Comparison of ENCODE assay signal across 21 cellular contexts in the genomic region with DNA sequence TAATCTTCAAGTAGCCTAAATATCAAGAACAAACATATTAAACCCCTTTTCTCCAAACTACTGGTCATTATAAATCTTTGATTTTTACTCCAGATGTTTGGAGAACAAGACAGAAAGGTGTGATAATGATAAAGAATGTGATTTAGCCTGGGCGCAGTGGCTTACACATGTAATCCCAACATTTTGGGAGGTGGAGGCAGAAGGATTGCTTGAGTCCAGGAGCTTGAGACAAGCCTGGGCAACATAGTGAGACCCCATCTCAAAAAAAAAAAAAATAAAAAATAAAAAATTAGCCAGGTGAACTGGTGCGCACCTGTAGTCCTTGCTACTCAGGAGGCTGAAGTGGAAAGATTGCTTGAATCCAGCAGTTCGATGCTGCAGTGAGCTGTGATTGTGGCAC. TPM values are rescaled to one million over a fixed set of nuclear protein-coding genes. Genes with fewer than 3 reads are reported as not detected.
DNase-seq lines count a peak whose midpoint lies in the region; ATAC-seq and TF ChIP-seq lines count a peak whose summit lies in the region.
"Had no signal": no experiment of that assay in that cellular context is flagged by ENCODE, and none has a peak within 500 bp of the region (broad histone marks: within the 10 kb centered on the region; RNA-seq: fewer than 3 reads in every experiment).

No MANE protein-coding gene starts in this region.

- H3K9me3 ChIP-seq in CD8-positive, alpha-beta memory T cell (ENCODE audit: low read length): no peaks in the 10 kb centered on the region
- H3K9me3 ChIP-seq in T-helper 17 cell (ENCODE audit: control insufficient read depth, low read length, poor library complexity, severe bottlenecking) (no peaks in the 10 kb centered on the region), BE2C (no peaks in the 10 kb centered on the region)

- POLR2A ChIA-PET in CD8-positive, alpha-beta memory T cell (lab: Charles Lee): interaction anchor here (0.8 kb wide), 1 partner anchor 10 kb away, joined by 3 read pairs; no protein-coding TSS in a partner anchor

- no peaks in the 10 kb centered on the region for H3K36me3 ChIP-seq in CD8-positive, alpha-beta memory T cell (ENCODE audit: insufficient read depth, low read length)
- H3K36me3 ChIP-seq in BE2C: no peaks in the 10 kb centered on the region

- DNase-seq in activated T-cell treated with anti-CD3 and anti-CD28 coated beads, Interleukin-2, amount 50 U/mL, for 72 hours: no peak
- DNase-seq in activated T-cell treated with anti-CD3 and anti-CD28 coated beads for 4 hours (no peak), T-helper 17 cell (no peak), immature natural killer cell (no peak), DMS153 treated with DMSO at 0.1 percent for 48 hours (lab: John Stamatoyannopoulos, UW; ENCODE audit: unreplicated experiment) (no peak), BE2C (no peak)
- no peak for DNase-seq in CD8-positive, alpha-beta memory T cell
- DNase-seq: Calu3, DMS53, GOT3, KG1, NCI-H187 treated with DMSO at 0.1 percent for 48 hours, NCI-H2227 treated with DMSO at 0.1 percent for 48 hours, NCI-H510A treated with DMSO at 0.1 percent for 48 hours, NCI-H774, Right ventricle myocardium superior had no signal

- H3K9me3 Mint-ChIP-seq in activated T-cell treated with anti-CD3 and anti-CD28 coated beads, Interleukin-2, amount 50 U/mL, for 72 hours: no peaks in the 10 kb centered on the region
- H3K9me3 Mint-ChIP-seq in CD8-positive, alpha-beta memory T cell: no peaks in the 10 kb centered on the region
- H3K9me3 Mint-ChIP-seq in immature natural killer cell: peaks cover 0 to 3% (median 0%) of the 10 kb centered on the region in 6 donors

- H3K36me3 Mint-ChIP-seq in activated T-cell treated with anti-CD3 and anti-CD28 coated beads, Interleukin-2, amount 50 U/mL, for 72 hours (ENCODE audit: insufficient read depth in 2 of 2): peaks cover 0 to 2% of the 10 kb centered on the region in 2 donors
- peaks cover 0 to 8% (median 0%) of the 10 kb centered on the region in 3 donors for H3K36me3 Mint-ChIP-seq in CD8-positive, alpha-beta memory T cell
- H3K36me3 Mint-ChIP-seq in T-helper 17 cell (ENCODE audit: low read depth) (peaks cover 2% of the 10 kb centered on the region), immature natural killer cell (no peaks in the 10 kb centered on the region)

- H3K27ac ChIP-seq in CD8-positive, alpha-beta memory T cell (ENCODE audit: low read depth, low read length): no peak overlapping the region
- H3K27ac ChIP-seq: C4-2B, SK-N-MC had no signal

- H3K4me3 ChIP-seq in CD8-positive, alpha-beta memory T cell (ENCODE audit: low read length): no peak overlapping the region
- H3K4me3 ChIP-seq in BE2C (ENCODE audit: low read depth, low read length): no peak overlapping the region
- H3K4me3 ChIP-seq: GM12878, SK-N-MC had no signal

- CTCF ChIA-PET in CD8-positive, alpha-beta memory T cell (lab: Charles Lee): interaction anchor here (1.2 to 4.0 kb wide), 4 partner anchors 9 to 33 kb away, joined by 3 to 15 read pairs (median 6); no protein-coding TSS in a partner anchor

- H3K4me1 Mint-ChIP-seq in activated T-cell treated with anti-CD3 and anti-CD28 coated beads, Interleukin-2, amount 50 U/mL, for 72 hours (ENCODE audit: low read depth): peaks cover 79% of the 10 kb centered on the region
- H3K4me1 Mint-ChIP-seq in CD8-positive, alpha-beta memory T cell: peaks cover 92 to 99% (median 95%) of the 10 kb centered on the region in 3 donors
- H3K4me1 Mint-ChIP-seq in T-helper 17 cell (peaks cover 79% of the 10 kb centered on the region), immature natural killer cell (peaks cover 49 to 65% of the 10 kb centered on the region in 2 donors)

- ATAC-seq in activated T-cell treated with anti-CD3 and anti-CD28 coated beads, Interleukin-2, amount 50 U/mL, for 72 hours (replicated peaks in 1 of 2): no peak
- ATAC-seq in T-helper 17 cell: no peak
- no peak for ATAC-seq in HG02678 (IDR thresholded peaks at IDR 0.05; ENCODE audit: unreplicated experiment)
- ATAC-seq: GM12878, HCT116 had no signal

- peak overlapping the region; percentile 84 for H3K27ac Mint-ChIP-seq in activated T-cell treated with anti-CD3 and anti-CD28 coated beads, Interleukin-2, amount 50 U/mL, for 72 hours
- H3K27ac Mint-ChIP-seq in CD8-positive, alpha-beta memory T cell: peak overlapping the region in 6 of 8 donors; percentile 75 to 99 (median 92)
- H3K27ac Mint-ChIP-seq in T-helper 17 cell (peak overlapping the region; percentile 97), immature natural killer cell (peak overlapping the region in 5 of 6 donors; percentile 59 to 92 (median 85))

- peaks cover 66% of the 10 kb centered on the region for H3K4me1 ChIP-seq in CD8-positive, alpha-beta memory T cell (ENCODE audit: insufficient read depth, low read length)
- H3K4me1 ChIP-seq in BE2C: no peaks in the 10 kb centered on the region

- no peaks in the 10 kb centered on the region for H3K27me3 Mint-ChIP-seq in activated T-cell treated with anti-CD3 and anti-CD28 coated beads, Interleukin-2, amount 50 U/mL, for 72 hours (ENCODE audit: low read depth)
- no peaks in the 10 kb centered on the region for H3K27me3 Mint-ChIP-seq in CD8-positive, alpha-beta memory T cell
- H3K27me3 Mint-ChIP-seq in T-helper 17 cell (no peaks in the 10 kb centered on the region), immature natural killer cell (ENCODE audit: low read depth in 3 of 3) (peaks cover 0 to 5% (median 0%) of the 10 kb centered on the region in 3 donors)

- no peaks in the 10 kb centered on the region for H3K27me3 ChIP-seq in CD8-positive, alpha-beta memory T cell (ENCODE audit: insufficient read depth, low read length, poor library complexity, severe bottlenecking)
- no peaks in the 10 kb centered on the region for H3K27me3 ChIP-seq in BE2C

- no peak for TF ChIP-seq CTCF in BE2C (IDR thresholded peaks at IDR 0.05; ENCODE audit: low read depth, low read length)

- peak overlapping the region in 1 of 2 donors; percentile 61 for H3K4me3 Mint-ChIP-seq in activated T-cell treated with anti-CD3 and anti-CD28 coated beads, Interleukin-2, amount 50 U/mL, for 72 hours
- H3K4me3 Mint-ChIP-seq in CD8-positive, alpha-beta memory T cell: peak overlapping the region in 4 of 7 donors; percentile 58 to 79 (median 71)
- H3K4me3 Mint-ChIP-seq in T-helper 17 cell: peak overlapping the region; percentile 77
- H3K4me3 Mint-ChIP-seq in immature natural killer cell: peak overlapping the region in 2 of 5 donors; percentile 55 to 74

RNA-seq across cellular contexts. Expression of a gene that starts 35.1 kb away (rescaled TPM):
- total RNA-seq in activated T-cell treated with anti-CD3 and anti-CD28 coated beads, Interleukin-2, amount 50 U/mL, for 72 hours: 10 to 100 TPM; 10.4 to 14.0 TPM
- total RNA-seq in CD8-positive, alpha-beta memory T cell: 10 to 100 TPM; 12.3 to 13.2 TPM
- 14.2 TPM for polyA plus RNA-seq in CD8-positive, alpha-beta memory T cell
- 1 to 10 TPM; 7.8 to 8.3 TPM for total RNA-seq in T-helper 17 cell
- polyA plus RNA-seq in immature natural killer cell: 10 to 100 TPM; 31.9 to 51.2 (median 33.3) TPM
- 30.4 TPM for polyA plus RNA-seq in BE2C (2012; ENCODE audit: insufficient read depth, insufficient read length, low read depth)
